Comparison of ENCODE assay signal across 26 cellular contexts in genomic region chr6:24890471-24890870, GRCh38. TPM values are rescaled to one million over a fixed set of nuclear protein-coding genes. Genes with fewer than 3 reads are reported as not detected.
DNase-seq lines count a peak whose midpoint lies in the region; ATAC-seq and TF ChIP-seq lines count a peak whose summit lies in the region.
"Had no signal": no experiment of that assay in that cellular context is flagged by ENCODE, and none has a peak within 500 bp of the region (broad histone marks: within the 10 kb centered on the region; RNA-seq: fewer than 3 reads in every experiment).

No MANE protein-coding gene starts in this region.

- no peaks in the 10 kb centered on the region for H3K4me1 ChIP-seq in right lobe of liver
- H3K4me1 ChIP-seq: breast epithelium had no signal

- H3K27ac ChIP-seq in right lobe of liver = no peak overlapping the region
- H3K27ac ChIP-seq: breast epithelium had no signal

- H3K9me3 ChIP-seq in right lobe of liver = no peaks in the 10 kb centered on the region
- H3K9me3 ChIP-seq: breast epithelium, MG63 had no signal

- no peak for TF ChIP-seq CTCF in right lobe of liver (IDR thresholded peaks at IDR 0.05)

- no peak for ATAC-seq in activated CD8-positive, alpha-beta T cell treated with anti-CD3 and anti-CD28 coated beads, Interleukin-2, amount 10 ng/mL, durations not matched to agents 7 days and 5 days
- ATAC-seq in right lobe of liver = peak in 3 of 4 donors; percentile 31 to 48 (median 39)
- ATAC-seq in HG03196 (IDR thresholded peaks at IDR 0.05; ENCODE audit: unreplicated experiment) = no peak
- ATAC-seq: activated CD4-positive, CD25-positive, alpha-beta regulatory T cell treated with anti-CD3 and anti-CD28 coated beads, Interleukin-2, amount 50 U/mL, for 24 hours; HCT116; PC-3 had no signal

- 8% methylated on average over 1 of the region's 1 CpG for WGBS in right lobe of liver (ENCODE audit: insufficient coverage, low coverage, low lambda C conversion rate, missing lambda C conversion rate)

- CTCF ChIA-PET in activated CD8-positive, alpha-beta T cell treated with anti-CD3 and anti-CD28 coated beads, Interleukin-2, amount 10 ng/mL, durations not matched to agents 7 days and 5 days (lab: Charles Lee) = interaction anchor here (1.3 kb wide), 1 partner anchor 101 kb away, joined by 4 read pairs; no protein-coding TSS in a partner anchor

- no peak for DNase-seq in activated naive CD4-positive, alpha-beta T cell treated with Interleukin-2 at 50 U/mL for 16 hours
- no peak for DNase-seq in activated CD8-positive, alpha-beta T cell treated with anti-CD3 and anti-CD28 coated beads, Interleukin-2, amount 10 ng/mL, durations not matched to agents 7 days and 5 days
- no peak for DNase-seq in right lobe of liver
- no peak for DNase-seq in KG1 (lab: John Stamatoyannopoulos, UW)
- DNase-seq in G401 (ENCODE audit: low spot score) = no peak
- no peak for DNase-seq in activated CD4-positive, alpha-beta T cell treated with anti-CD3 and anti-CD28 coated beads, Interleukin-2, amount 50 U/mL, for 48 hours
- DNase-seq: ACHN; activated CD8-positive, alpha-beta memory T cell treated with anti-CD3 and anti-CD28 coated beads, Interleukin-2, amount 50 U/mL, for 4 hours; cortex of kidney; DMS79 treated with DMSO at 0.1 percent for 48 hours; hippocampal formation; islet precursor cell; mesenchymal stem cell; MG63; NCI-H1436; NCI-H2171; PC-3; stimulated activated CD4-positive, alpha-beta T cell treated with anti-CD3 and anti-CD28 coated beads, Interleukin-4, amount 100 ng/mL, for 1 hour; substantia nigra had no signal

- peaks cover 14% of the 10 kb centered on the region for H3K36me3 Mint-ChIP-seq in activated naive CD4-positive, alpha-beta T cell treated with anti-CD3 and anti-CD28 coated beads, Interleukin-2, amount 50 U/mL, for 24 hours
- H3K36me3 Mint-ChIP-seq in activated CD8-positive, alpha-beta T cell treated with anti-CD3 and anti-CD28 coated beads, Interleukin-2, amount 10 ng/mL, durations not matched to agents 7 days and 5 days (ENCODE audit: low read depth) = peaks cover 69% of the 10 kb centered on the region

- peak overlapping the region; percentile 73 for H3K4me3 Mint-ChIP-seq in activated naive CD4-positive, alpha-beta T cell treated with anti-CD3 and anti-CD28 coated beads, Interleukin-2, amount 50 U/mL, for 24 hours
- H3K4me3 Mint-ChIP-seq in activated CD8-positive, alpha-beta T cell treated with anti-CD3 and anti-CD28 coated beads, Interleukin-2, amount 10 ng/mL, durations not matched to agents 7 days and 5 days = no peak overlapping the region

- H3K27me3 ChIP-seq in right lobe of liver = no peaks in the 10 kb centered on the region
- H3K27me3 ChIP-seq: breast epithelium, MG63 had no signal

- H3K27ac Mint-ChIP-seq in activated naive CD4-positive, alpha-beta T cell treated with anti-CD3 and anti-CD28 coated beads, Interleukin-2, amount 50 U/mL, for 24 hours = peak overlapping the region; percentile 96
- peak overlapping the region; percentile 35 for H3K27ac Mint-ChIP-seq in activated CD8-positive, alpha-beta T cell treated with anti-CD3 and anti-CD28 coated beads, Interleukin-2, amount 10 ng/mL, durations not matched to agents 7 days and 5 days

- H3K4me3 ChIP-seq in right lobe of liver = no peak overlapping the region
- H3K4me3 ChIP-seq: breast epithelium, MG63, smooth muscle cell had no signal

- POLR2A ChIA-PET in activated CD8-positive, alpha-beta T cell treated with anti-CD3 and anti-CD28 coated beads, Interleukin-2, amount 10 ng/mL, durations not matched to agents 7 days and 5 days (lab: Charles Lee) = no interaction called here

- TF ChIP-seq POLR2A in right lobe of liver (IDR thresholded peaks at IDR 0.05) = no peak

- H3K4me1 Mint-ChIP-seq in activated naive CD4-positive, alpha-beta T cell treated with anti-CD3 and anti-CD28 coated beads, Interleukin-2, amount 50 U/mL, for 24 hours = peaks cover 92% of the 10 kb centered on the region
- peaks cover 73% of the 10 kb centered on the region for H3K4me1 Mint-ChIP-seq in activated CD8-positive, alpha-beta T cell treated with anti-CD3 and anti-CD28 coated beads, Interleukin-2, amount 10 ng/mL, durations not matched to agents 7 days and 5 days (ENCODE audit: low read depth)

- intact Hi-C loops in right lobe of liver (cut with DNase I) = no loop called here

- H3K36me3 ChIP-seq in right lobe of liver = no peaks in the 10 kb centered on the region
- H3K36me3 ChIP-seq: breast epithelium, MG63 had no signal

- in situ Hi-C loops in G401 (cut with HindIII; ENCODE audit: low sequenced_read_pairs) = no loop called here

- H3K27me3 Mint-ChIP-seq in activated naive CD4-positive, alpha-beta T cell treated with anti-CD3 and anti-CD28 coated beads, Interleukin-2, amount 50 U/mL, for 24 hours = no peaks in the 10 kb centered on the region
- no peaks in the 10 kb centered on the region for H3K27me3 Mint-ChIP-seq in activated CD8-positive, alpha-beta T cell treated with anti-CD3 and anti-CD28 coated beads, Interleukin-2, amount 10 ng/mL, durations not matched to agents 7 days and 5 days (ENCODE audit: low read depth)

- no peaks in the 10 kb centered on the region for H3K9me3 Mint-ChIP-seq in activated naive CD4-positive, alpha-beta T cell treated with anti-CD3 and anti-CD28 coated beads, Interleukin-2, amount 50 U/mL, for 24 hours
- no peaks in the 10 kb centered on the region for H3K9me3 Mint-ChIP-seq in activated CD8-positive, alpha-beta T cell treated with anti-CD3 and anti-CD28 coated beads, Interleukin-2, amount 10 ng/mL, durations not matched to agents 7 days and 5 days (ENCODE audit: insufficient read depth)

RNA-seq across cellular contexts. Expression of gene RIPOR2, which starts 45.3 kb away (rescaled TPM):
- 100 to 1,000 TPM; 154 to 156 TPM for total RNA-seq in activated CD8-positive, alpha-beta T cell treated with anti-CD3 and anti-CD28 coated beads, Interleukin-2, amount 10 ng/mL, durations not matched to agents 7 days and 5 days
- total RNA-seq in right lobe of liver = 1 to 10 TPM; 1.8 to 4.6 (median 3.5) TPM
- not detected in 2 replicates for total RNA-seq in G401 (2014; rRNA removed; shearing (Covaris generic))
- total RNA-seq: pulmonary artery endothelial cell had no signal

Comparison
In these comparisons a context has a peak if more than half of its experiments do, and no peak if none do; other contexts are left out.
1. ATAC-seq: peak in right lobe of liver (3 of 4); none in activated CD8-positive, alpha-beta T cell treated with anti-CD3 and anti-CD28 coated beads, Interleukin-2, amount 10 ng/mL, durations not matched to agents 7 days and 5 days (single experiment) and HG03196 (single experiment).
2. RNA of gene RIPOR2, which starts 45.3 kb away (total RNA-seq): 154 to 156 TPM in activated CD8-positive, alpha-beta T cell treated with anti-CD3 and anti-CD28 coated beads, Interleukin-2, amount 10 ng/mL, durations not matched to agents 7 days and 5 days; 1.8 to 4.6 TPM in right lobe of liver and not detected in G401; every median in the first group is over 10 times any median in the second.